8 cellular contexts compared by ENCODE assay signal in the genomic region with DNA sequence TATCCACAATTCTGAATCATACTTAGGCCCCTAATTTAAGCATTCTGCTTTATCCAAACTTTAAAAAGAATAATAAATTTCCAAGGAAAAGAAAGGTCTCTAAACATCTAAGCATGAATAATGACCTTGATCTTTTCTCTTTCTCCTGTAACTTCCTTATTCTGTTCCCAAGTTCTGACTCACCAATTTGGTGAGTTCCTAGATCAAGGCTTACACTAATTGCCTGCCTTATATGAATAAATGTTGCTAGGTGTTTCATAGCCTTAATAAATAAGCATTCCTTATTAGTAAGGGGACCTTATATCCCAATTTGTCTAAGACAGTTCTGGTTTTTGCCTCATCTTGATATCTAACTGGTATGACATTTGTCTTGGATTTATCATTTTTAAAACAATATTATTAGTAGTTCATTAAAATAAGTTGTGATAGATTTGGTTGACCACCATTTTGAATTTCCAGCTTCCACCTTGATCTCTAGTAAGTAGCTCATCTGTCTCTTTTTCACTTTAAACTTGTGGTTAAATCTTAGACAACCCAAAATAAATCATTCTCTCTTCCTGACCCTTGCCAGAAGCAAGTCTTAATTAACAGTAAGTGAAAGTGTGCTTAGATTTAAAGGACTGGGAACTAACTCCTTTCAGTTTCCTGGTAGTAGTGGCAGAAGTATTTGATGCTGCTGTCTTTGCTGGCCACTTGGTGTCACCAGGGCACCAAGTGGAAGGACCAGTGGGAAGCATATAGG.
A peak's percentile ranks its signal among the peaks of the same experiment; 100 is the strongest.
DNase-seq lines count a peak whose midpoint lies in the region; ATAC-seq and TF ChIP-seq lines count a peak whose summit lies in the region.

No MANE protein-coding gene starts in this region.

- no peak overlapping the region for H3K27ac ChIP-seq in caudate nucleus (ENCODE audit: low read depth, low read length)

- POLR2A ChIA-PET in MCF 10A (lab: Yijun Ruan, JAX): interaction anchor here (0.6 to 3.7 kb wide), 11 partner anchors 12 to 344 kb away, joined by 3 to 57 read pairs (median 6); partner anchors contain the start of genes CDADC1 and FNDC3A

- H3K9me3 Mint-ChIP-seq in CD14-positive monocyte (peaks cover 0 to 1% (median 0%) of the 10 kb centered on the region in 7 donors), MCF 10A (ENCODE audit: unreplicated experiment) (no peaks in the 10 kb centered on the region)

- ATAC-seq in HG03432 (IDR thresholded peaks at IDR 0.05; ENCODE audit: unreplicated experiment) (peak; percentile 57), HG03439 (IDR thresholded peaks at IDR 0.05; ENCODE audit: unreplicated experiment) (no peak), HG03135 (IDR thresholded peaks at IDR 0.05; ENCODE audit: unreplicated experiment) (no peak)

- intact Hi-C loops in CD14-positive monocyte (cut with micrococcal nuclease) (no loop called here), MCF 10A (cut with micrococcal nuclease) (loop anchor here (2.0 kb wide), 1 partner anchor 508 kb away; no protein-coding TSS in a partner anchor)

- H3K27ac Mint-ChIP-seq in CD14-positive monocyte (peak overlapping the region; percentile 44 to 87 (median 77)), MCF 10A (ENCODE audit: low read depth, unreplicated experiment) (peak overlapping the region; percentile 90)

- DNase-seq in CD14-positive monocyte (ENCODE audit: low spot score) (no peak), MCF 10A (ENCODE audit: unreplicated experiment) (peak; percentile 38), medulla oblongata (ENCODE audit: extremely low spot score) (peak; percentile 57), caudate nucleus (lab: John Stamatoyannopoulos, UW) (no peak), occipital lobe (lab: John Stamatoyannopoulos, UW) (no peak)

- CTCF ChIA-PET in MCF 10A (lab: Yijun Ruan, JAX): interaction anchor here (0.5 to 1.8 kb wide), 13 partner anchors 9 to 196 kb away, joined by 3 to 11 read pairs (median 4); no protein-coding TSS in a partner anchor

- TF ChIP-seq CTCF in CD14-positive monocyte (IDR thresholded peaks at IDR 0.05) (peak; percentile 68), MCF 10A (IDR thresholded peaks at IDR 0.05; ENCODE audit: unreplicated experiment) (no peak)

- peaks cover 2 to 6% of the 10 kb centered on the region in 2 donors for H3K36me3 Mint-ChIP-seq in CD14-positive monocyte
- peaks cover 6% of the 10 kb centered on the region for H3K36me3 Mint-ChIP-seq in MCF 10A (ENCODE audit: insufficient read depth, unreplicated experiment)

- BruUV-seq in MCF 10A (replicated peaks; lab: Mats Ljungman, UMichigan): no TSS peak

- no peaks in the 10 kb centered on the region for H3K27me3 Mint-ChIP-seq in CD14-positive monocyte (ENCODE audit: low read depth in 3 of 3)
- H3K27me3 Mint-ChIP-seq in MCF 10A (ENCODE audit: insufficient read depth, unreplicated experiment): no peaks in the 10 kb centered on the region

- peaks cover 14% of the 10 kb centered on the region for H3K4me1 Mint-ChIP-seq in CD14-positive monocyte
- H3K4me1 Mint-ChIP-seq in MCF 10A (ENCODE audit: insufficient read depth, unreplicated experiment): peaks cover 33% of the 10 kb centered on the region

- H3K4me3 Mint-ChIP-seq in CD14-positive monocyte: no peak overlapping the region
- H3K4me3 Mint-ChIP-seq in MCF 10A (ENCODE audit: unreplicated experiment): no peak overlapping the region

Comparison
In these comparisons a context has a peak if more than half of its experiments do, and no peak if none do; other contexts are left out.
1. DNase-seq: peak in MCF 10A (single experiment) and medulla oblongata (single experiment); none in CD14-positive monocyte (single experiment), caudate nucleus (0 of 61) and occipital lobe (single experiment).